Comparison of ENCODE assay signal across 9 cellular contexts in the genomic region with DNA sequence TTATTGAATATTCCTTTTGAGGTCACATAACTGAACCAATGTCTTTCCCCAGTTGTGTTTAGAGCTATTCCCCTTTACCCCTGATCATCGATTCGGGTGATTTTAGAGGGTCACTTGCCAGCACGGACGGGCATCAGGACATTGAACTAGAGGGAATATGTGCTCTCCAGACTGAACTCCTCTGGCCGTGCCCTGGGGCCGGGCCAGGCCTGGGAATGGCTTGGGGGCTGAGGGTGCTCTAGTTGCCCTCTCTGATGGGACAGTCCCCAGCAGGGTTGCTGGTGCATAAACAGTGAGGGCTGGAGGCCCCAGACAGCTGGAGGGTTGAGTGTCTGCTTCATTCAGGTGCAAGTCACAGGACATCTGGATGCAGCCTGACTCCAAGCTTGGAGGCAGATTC.
"Had no signal": no experiment of that assay in that cellular context is flagged by ENCODE, and none has a peak within 500 bp of the region (broad histone marks: within the 10 kb centered on the region; RNA-seq: fewer than 3 reads in every experiment).

No MANE protein-coding gene starts in this region.

- DNase-seq: GM23248, GOT3, H7, H9, HCEC 1CT, HFFc6 had no signal

- H3K27ac ChIP-seq: GM23248 had no signal

- H3K9ac ChIP-seq: GM23248 had no signal

- H3K36me3 ChIP-seq: HAP-1 had no signal

- ATAC-seq: GM23338, HCT116 had no signal

- H3K4me3 ChIP-seq: GM23248, GM23338, HAP-1 had no signal

- H3K9me3 ChIP-seq: HAP-1 had no signal

- H3K4me2 ChIP-seq: GM23338 had no signal

- H2AFZ ChIP-seq: GM23248, GM23338 had no signal

- H3K4me1 ChIP-seq: HAP-1 had no signal
